In genomic region chr14:90093942-90094595, GRCh38 we compare ENCODE assay signal across 11 cellular contexts. TPM values are rescaled to one million over a fixed set of nuclear protein-coding genes. Genes with fewer than 3 reads are reported as not detected.
DNase-seq lines count a peak whose midpoint lies in the region; ATAC-seq and TF ChIP-seq lines count a peak whose summit lies in the region.
"Had no signal": no experiment of that assay in that cellular context is flagged by ENCODE, and none has a peak within 500 bp of the region (broad histone marks: within the 10 kb centered on the region; RNA-seq: fewer than 3 reads in every experiment).

No MANE protein-coding gene starts in this region.

- TF ChIP-seq POLR2A in right lobe of liver (IDR thresholded peaks at IDR 0.05) (no peak), sigmoid colon (IDR thresholded peaks at IDR 0.05) (no peak)

- intact Hi-C loops in right lobe of liver (cut with DNase I) (no loop called here), sigmoid colon (cut with DNase I) (no loop called here)

- ATAC-seq in right lobe of liver = no peak
- ATAC-seq in GM18870 (IDR thresholded peaks at IDR 0.05; ENCODE audit: unreplicated experiment) = no peak
- ATAC-seq: stimulated activated memory B cell treated with anti-CD40 and anti-IgM and Interleukin-4, amounts not matched to agents 10 μg/mL and 1 μg/mL and 100 μg/mL, for 72 hours had no signal

- no peak for TF ChIP-seq EP300 in sigmoid colon (IDR thresholded peaks at IDR 0.05)

- H3K4me1 ChIP-seq in right lobe of liver (no peaks in the 10 kb centered on the region), sigmoid colon (peaks cover 0 to 11% (median 7%) of the 10 kb centered on the region in 4 donors)

- TF ChIP-seq CTCF in right lobe of liver (IDR thresholded peaks at IDR 0.05) = no peak
- no peak for TF ChIP-seq CTCF in sigmoid colon (IDR thresholded peaks at IDR 0.05)

- DNase-seq in A172 (ENCODE audit: low spot score) = peak; percentile 14
- DNase-seq in GM03348 (ENCODE audit: low spot score) = peak; percentile 47
- DNase-seq in NCI-H510A treated with DMSO at 0.1 percent for 48 hours (lab: John Stamatoyannopoulos, UW) = peak; percentile 32
- peak; percentile 25 for DNase-seq in dermis blood vessel endothelial cell
- DNase-seq in right lobe of liver = no peak
- no peak for DNase-seq in sigmoid colon
- no peak for DNase-seq in T-helper 9 cell

- no peak overlapping the region for H3K27ac ChIP-seq in right lobe of liver
- H3K27ac ChIP-seq in sigmoid colon = no peak overlapping the region

- WGBS in right lobe of liver (ENCODE audit: insufficient coverage, low coverage, low lambda C conversion rate, missing lambda C conversion rate) = 38% methylated on average over 1 of the region's 2 CpGs
- 62 to 75% methylated on average over 2 of the region's 2 CpGs for WGBS in sigmoid colon, 2 donors

- H3K27me3 ChIP-seq in right lobe of liver (no peaks in the 10 kb centered on the region), sigmoid colon (no peaks in the 10 kb centered on the region)

- H3K36me3 ChIP-seq in right lobe of liver = no peaks in the 10 kb centered on the region
- H3K36me3 ChIP-seq in sigmoid colon = no peaks in the 10 kb centered on the region
- H3K36me3 ChIP-seq: HAP-1 had no signal

- H3K9me3 ChIP-seq in right lobe of liver (no peaks in the 10 kb centered on the region), sigmoid colon (no peaks in the 10 kb centered on the region)
- H3K9me3 ChIP-seq: HAP-1 had no signal

- H3K4me3 ChIP-seq in right lobe of liver = no peak overlapping the region
- no peak overlapping the region for H3K4me3 ChIP-seq in sigmoid colon
- H3K4me3 ChIP-seq: HAP-1, smooth muscle cell had no signal

RNA-seq across cellular contexts. Expression of gene KCNK13, which starts 32.3 kb away (rescaled TPM):
- total RNA-seq in A172 (2014; rRNA removed; shearing (Covaris generic)) = not detected in 2 replicates
- total RNA-seq in dermis blood vessel endothelial cell (0.05 TPM in 1 of 2 replicates, not detected in the other), right lobe of liver (1 to 10 TPM in 1 of 6 experiments, under 1 TPM in 5; 0.30 to 1.2 (median 0.36) TPM), sigmoid colon (1 to 10 TPM in 1 of 4 donors, under 1 TPM in 1, not detected in 2; 0.95 to 1.1 TPM)
- 1 to 10 TPM in 1 of 3 donors, under 1 TPM in 2; 0.51 to 1.4 (median 0.60) TPM for polyA plus RNA-seq in sigmoid colon
- polyA plus RNA-seq: smooth muscle cell had no signal

Comparison
In these comparisons a context has a peak if more than half of its experiments do, and no peak if none do; other contexts are left out.
1. DNase-seq: peak in A172 (single experiment), GM03348 (single experiment), NCI-H510A treated with DMSO at 0.1 percent for 48 hours (single experiment) and dermis blood vessel endothelial cell (single experiment); none in right lobe of liver (0 of 3), sigmoid colon (single experiment) and T-helper 9 cell (single experiment).